ENCODE assay signal across 16 cellular contexts in genomic region chr19:37994823-37995130, GRCh38.
"Had no signal": no experiment of that assay in that cellular context is flagged by ENCODE, and none has a peak within 500 bp of the region (broad histone marks: within the 10 kb centered on the region; RNA-seq: fewer than 3 reads in every experiment).

No MANE protein-coding gene starts in this region.

- H3K27me3 ChIP-seq: heart left ventricle, neutrophil, ovary, suprapubic skin, tibial artery, upper lobe of left lung, uterus had no signal

- H3K9me3 ChIP-seq: heart left ventricle, neutrophil, ovary, suprapubic skin, tibial artery, upper lobe of left lung, uterus had no signal

- H3K36me3 Mint-ChIP-seq: mesothelial cell of epicardium had no signal

- H3K4me3 Mint-ChIP-seq: mesothelial cell of epicardium had no signal

- H3K36me3 ChIP-seq: heart left ventricle, neutrophil, ovary, suprapubic skin, tibial artery, upper lobe of left lung, uterus had no signal

- DNase-seq: effector memory CD4-positive, alpha-beta T cell; heart left ventricle; hippocampal formation; left colon; left ventricle myocardium superior; ovary; right cardiac atrium; stimulated activated CD4-positive, alpha-beta T cell treated with anti-CD3 and anti-CD28 coated beads, Interleukin-12 subunit alpha, Interleukin-12 subunit beta, amount 100 ng/mL, for 4 hours; stimulated activated naive CD8-positive, alpha-beta T cell treated with anti-CD3 and anti-CD28 coated beads, Interleukin-15, Interleukin-2, amounts not matched to agents 100 U/mL and 50 U/mL, for 24 hours; tibial artery; uterus had no signal

- H3K4me1 ChIP-seq: uterus had no signal

- H3K9me3 Mint-ChIP-seq: mesothelial cell of epicardium had no signal

- H3K4me3 ChIP-seq: heart left ventricle, ovary, suprapubic skin, tibial artery, upper lobe of left lung, uterus had no signal

- H3K27ac Mint-ChIP-seq: mesothelial cell of epicardium had no signal

- H3K27ac ChIP-seq: heart left ventricle, neutrophil, ovary, suprapubic skin, tibial artery, uterus had no signal

- ATAC-seq: esophagus mucosa; heart left ventricle; left ventricle myocardium superior; right cardiac atrium; stimulated activated naive CD8-positive, alpha-beta T cell treated with anti-CD3 and anti-CD28 coated beads, Interleukin-15, Interleukin-2, amounts not matched to agents 100 U/mL and 50 U/mL, for 24 hours had no signal
